8 cellular contexts compared by ENCODE assay signal in the genomic region with DNA sequence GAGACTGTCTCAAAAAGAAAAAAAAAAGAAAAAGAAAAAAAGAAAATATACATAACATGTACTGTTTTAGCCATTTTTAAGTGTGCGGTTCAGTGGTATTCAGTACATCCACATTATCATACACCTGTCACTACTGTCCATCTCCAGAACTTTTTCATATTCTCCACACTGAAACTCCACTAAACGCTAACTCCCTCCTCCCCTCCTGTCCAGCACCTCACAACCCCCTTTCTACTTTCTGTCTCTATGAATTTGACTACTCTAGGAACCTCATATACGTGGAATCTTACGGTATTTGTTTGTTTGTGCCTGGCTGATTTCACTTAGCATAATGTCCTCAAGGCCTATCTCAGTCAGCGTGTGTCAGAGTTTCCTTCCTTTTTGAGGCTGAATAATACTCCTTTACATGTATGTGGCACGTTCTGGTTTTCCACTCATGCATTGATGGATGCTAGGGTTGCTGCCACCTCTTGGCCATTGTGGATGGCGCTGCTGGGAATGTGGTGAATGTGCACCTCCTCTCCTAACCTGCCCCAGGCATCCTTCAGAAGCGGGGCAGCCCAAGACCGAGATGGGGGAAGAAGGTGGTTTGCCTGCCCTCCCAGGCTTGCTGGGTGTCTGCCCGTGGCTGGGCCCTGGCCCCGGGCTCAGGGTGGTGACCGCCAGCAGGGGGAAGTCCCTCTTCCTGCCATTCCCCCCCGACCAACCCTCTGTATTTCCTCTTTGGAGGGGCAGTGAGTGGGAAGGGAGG.
DNase-seq lines count a peak whose midpoint lies in the region; ATAC-seq and TF ChIP-seq lines count a peak whose summit lies in the region.

No MANE protein-coding gene starts in this region.

- intact Hi-C loops in Panc1 (cut with micrococcal nuclease; ENCODE audit: unreplicated experiment) = loop anchor here (10.0 kb wide), 1 partner anchor 56 kb away; the partner anchor contains the start of gene BCR

- H3K36me3 ChIP-seq in Panc1 (ENCODE audit: control insufficient read depth, insufficient read depth, low read length) = no peaks in the 10 kb centered on the region
- no peaks in the 10 kb centered on the region for H3K36me3 ChIP-seq in ectodermal cell (ENCODE audit: control insufficient read depth, insufficient read depth, low read length)

- H3K27me3 Mint-ChIP-seq in mesothelial cell of epicardium (ENCODE audit: low read depth) = no peaks in the 10 kb centered on the region

- POLR2A ChIA-PET in Panc1 (lab: Charles Lee) = no interaction called here

- in situ Hi-C loops in Panc1 (cut with HindIII; ENCODE audit: low pct_unique_long_range_greater_than_20kb, low sequenced_read_pairs) = no loop called here

- H3K27ac ChIP-seq in Panc1 (ENCODE audit: low read length) = no peak overlapping the region
- H3K27ac ChIP-seq in ectodermal cell (ENCODE audit: insufficient read depth, low read depth, low read length, poor library complexity, severe bottlenecking) = peak overlapping the region; percentile 99

- peaks cover 2% of the 10 kb centered on the region for H3K36me3 Mint-ChIP-seq in mesothelial cell of epicardium

- H3K4me1 ChIP-seq in Panc1 (ENCODE audit: control insufficient read depth, insufficient read depth, low read length) (no peaks in the 10 kb centered on the region; the same call in 1 of the 2 replicates), ectodermal cell (ENCODE audit: control insufficient read depth, insufficient read depth, low read length) (peaks cover 64% of the 10 kb centered on the region)

- peak; percentile 71; the same call in 1 of the 2 replicates for ATAC-seq in Panc1
- no peak for ATAC-seq in HG03025 (IDR thresholded peaks at IDR 0.05; ENCODE audit: low FRiP score, unreplicated experiment)
- ATAC-seq in HG02973 (IDR thresholded peaks at IDR 0.05; ENCODE audit: unreplicated experiment) = no peak
- no peak for ATAC-seq in HG02884 (IDR thresholded peaks at IDR 0.05; ENCODE audit: unreplicated experiment)

- no peak for DNase-seq in Panc1 (ENCODE audit: low read depth, low spot score)
- peak; percentile 81 for DNase-seq in pulmonary artery endothelial cell (ENCODE audit: low read depth, low spot score)
- DNase-seq in mesothelial cell of epicardium (ENCODE audit: low spot score in 2 of 2, unreplicated experiment in 2 of 2) = no peak

- H3K4me3 ChIP-seq in Panc1 (ENCODE audit: low read depth in 2 of 2, low read length in 2 of 2) (no peak overlapping the region), ectodermal cell (ENCODE audit: insufficient read depth, low read depth, low read length) (no peak overlapping the region)

- whole genome bisulfite sequencing in ectodermal cell, 2 experiments = 72 to 75% methylated on average over 13 of the region's 13 CpGs

- H3K9me3 Mint-ChIP-seq in mesothelial cell of epicardium = no peaks in the 10 kb centered on the region

- H3K4me3 Mint-ChIP-seq in mesothelial cell of epicardium = no peak overlapping the region

- H3K9me3 ChIP-seq in Panc1 (ENCODE audit: control insufficient read depth, insufficient read depth, low read depth, low read length) (no peaks in the 10 kb centered on the region), ectodermal cell (ENCODE audit: control insufficient read depth, low read length) (no peaks in the 10 kb centered on the region)

- no TSS peak for BruUV-seq in Panc1 (replicated peaks; lab: Mats Ljungman, UMichigan)

- peaks cover 46% of the 10 kb centered on the region for H3K4me1 Mint-ChIP-seq in mesothelial cell of epicardium

- peak; percentile 32 for TF ChIP-seq CTCF in GM12873 (IDR thresholded peaks at IDR 0.05; ENCODE audit: insufficient read depth, low read depth, low read length, missing control alignments)
- TF ChIP-seq CTCF in Panc1 (IDR thresholded peaks at IDR 0.05) = no peak
- TF ChIP-seq CTCF in mesothelial cell of epicardium (IDR thresholded peaks at IDR 0.05; ENCODE audit: unreplicated experiment) = no peak

- H3K27ac Mint-ChIP-seq in mesothelial cell of epicardium = no peak overlapping the region

- H3K27me3 ChIP-seq in Panc1 (ENCODE audit: control insufficient read depth, insufficient read depth, low read length) (no peaks in the 10 kb centered on the region), ectodermal cell (ENCODE audit: control insufficient read depth, insufficient read depth, low read length, poor library complexity, severe bottlenecking) (no peaks in the 10 kb centered on the region)

- CTCF ChIA-PET in Panc1 (lab: Charles Lee) = no interaction called here
